ENCODE assay signal across 31 cellular contexts in genomic region chr2:204717591-204717990, GRCh38.
"Had no signal": no experiment of that assay in that cellular context is flagged by ENCODE, and none has a peak within 500 bp of the region (broad histone marks: within the 10 kb centered on the region; RNA-seq: fewer than 3 reads in every experiment).

No MANE protein-coding gene starts in this region.

- H3K9me3 ChIP-seq: esophagus muscularis mucosa, gastrocnemius medialis, heart left ventricle had no signal

- ATAC-seq: activated CD4-positive, CD25-positive, alpha-beta regulatory T cell treated with anti-CD3 and anti-CD28 coated beads, Interleukin-2, amount 50 U/mL, for 24 hours; activated CD8-positive, alpha-beta memory T cell treated with anti-CD3 and anti-CD28 coated beads, Interleukin-2, amount 10 ng/mL, durations not matched to agents 7 days and 5 days; activated CD8-positive, alpha-beta T cell treated with anti-CD3 and anti-CD28 coated beads, Interleukin-2, amount 10 ng/mL, durations not matched to agents 7 days and 5 days; effector memory CD8-positive, alpha-beta T cell; foreskin keratinocyte; gastrocnemius medialis; heart left ventricle; T-helper 17 cell had no signal

- H3K27ac ChIP-seq: brain microvascular endothelial cell, esophagus muscularis mucosa, foreskin keratinocyte, gastrocnemius medialis, heart left ventricle, WERI-Rb-1 had no signal

- H3K36me3 ChIP-seq: brain microvascular endothelial cell, esophagus muscularis mucosa, gastrocnemius medialis, heart left ventricle, WERI-Rb-1 had no signal

- H3K4me3 ChIP-seq: esophagus muscularis mucosa, gastrocnemius medialis, heart left ventricle had no signal

- FAIRE-seq: astrocyte, bronchial epithelial cell, colon had no signal

- DNase-seq: activated B cell treated with CpG ODN at 0.5 μM for 24 hours; activated CD4-positive, alpha-beta memory T cell treated with anti-CD3 and anti-CD28 coated beads for 36 hours; activated CD4-positive, alpha-beta T cell treated with anti-CD3 and anti-CD28 coated beads, Interleukin-2, amount 10 ng/mL, durations not matched to agents 24 days and 14 days; activated CD8-positive, alpha-beta memory T cell treated with anti-CD3 and anti-CD28 coated beads, Interleukin-2, amount 10 ng/mL, durations not matched to agents 7 days and 5 days; activated CD8-positive, alpha-beta memory T cell treated with anti-CD3 and anti-CD28 coated beads, Interleukin-2, amount 50 U/mL, for 4 hours; activated CD8-positive, alpha-beta T cell treated with anti-CD3 and anti-CD28 coated beads, Interleukin-2, amount 10 ng/mL, durations not matched to agents 7 days and 5 days; activated effector memory CD4-positive, alpha-beta T cell treated with anti-CD3 and anti-CD28 coated beads, Interleukin-2, amount 50 U/mL, for 16 hours; activated naive CD4-positive, alpha-beta T cell treated with anti-CD3 and anti-CD28 coated beads, Interleukin-2, amount 10 ng/mL, durations not matched to agents 7 days and 5 days; activated T-cell treated with anti-CD3 and anti-CD28 coated beads, Interleukin-2, amount 50 U/mL, for 1 hour; activated T-cell treated with anti-CD3 and anti-CD28 coated beads, Interleukin-2, amount 50 U/mL, for 48 hours; amniotic stem cell; anterior cingulate cortex; brain microvascular endothelial cell; cortex of kidney; dermis blood vessel endothelial cell; effector CD4-positive, alpha-beta T cell; effector memory CD8-positive, alpha-beta T cell; erythroblast; foreskin keratinocyte; gastrocnemius medialis; glutamatergic neuron; heart left ventricle; T-helper 1 cell; T-helper 17 cell; T1000; WERI-Rb-1 had no signal

- H3K4me1 ChIP-seq: esophagus muscularis mucosa, foreskin keratinocyte, gastrocnemius medialis, heart left ventricle had no signal

- H3K27me3 ChIP-seq: brain microvascular endothelial cell, esophagus muscularis mucosa, foreskin keratinocyte, gastrocnemius medialis, heart left ventricle had no signal
